31 cellular contexts compared by ENCODE assay signal in the genomic region with DNA sequence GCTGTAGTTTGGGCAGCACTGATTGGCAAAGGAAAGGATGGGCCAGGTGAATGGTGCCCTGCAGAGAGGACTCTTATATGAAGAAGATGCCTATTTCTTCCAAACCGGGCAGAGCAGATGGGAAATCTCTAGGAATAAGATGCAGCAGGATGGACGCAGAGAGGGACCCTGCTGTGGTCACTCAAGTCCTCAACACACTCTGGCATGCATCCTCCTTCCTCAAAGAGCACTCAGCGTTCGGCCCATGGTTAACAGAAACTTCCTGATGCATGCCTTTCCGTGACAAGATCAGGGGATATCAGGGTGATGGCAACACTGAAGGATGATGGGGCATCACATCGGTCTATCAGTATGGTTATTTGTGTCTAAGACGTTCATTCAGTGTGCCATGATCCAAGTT.
"Had no signal": no experiment of that assay in that cellular context is flagged by ENCODE, and none has a peak within 500 bp of the region (broad histone marks: within the 10 kb centered on the region; RNA-seq: fewer than 3 reads in every experiment).

No MANE protein-coding gene starts in this region.

- H3K4me1 Mint-ChIP-seq: activated CD4-positive, alpha-beta T cell treated with anti-CD3 and anti-CD28 coated beads for 36 hours; activated CD4-positive, alpha-beta T cell treated with anti-CD3 and anti-CD28 coated beads, Interleukin-2, amount 10 ng/mL, durations not matched to agents 24 days and 14 days; activated CD8-positive, alpha-beta memory T cell treated with anti-CD3 and anti-CD28 coated beads, Interleukin-2, amount 10 ng/mL, durations not matched to agents 7 days and 5 days; activated naive CD4-positive, alpha-beta T cell treated with anti-CD3 and anti-CD28 coated beads, Interleukin-2, amount 50 U/mL, for 24 hours; activated naive CD8-positive, alpha-beta T cell treated with anti-CD3 and anti-CD28 coated beads for 36 hours; activated naive CD8-positive, alpha-beta T cell treated with anti-CD3 and anti-CD28 coated beads, Interleukin-2, amount 50 U/mL, for 24 hours had no signal

- H3K27ac ChIP-seq: adrenal gland, body of pancreas, cardiac muscle cell, esophagus muscularis mucosa, foreskin keratinocyte, gastroesophageal sphincter had no signal

- ATAC-seq: activated CD4-positive, alpha-beta T cell treated with anti-CD3 and anti-CD28 coated beads for 36 hours; activated CD8-positive, alpha-beta memory T cell treated with anti-CD3 and anti-CD28 coated beads, Interleukin-2, amount 10 ng/mL, durations not matched to agents 7 days and 5 days; activated CD8-positive, alpha-beta T cell treated with anti-CD3 and anti-CD28 coated beads, Interleukin-2, amount 10 ng/mL, durations not matched to agents 7 days and 5 days; activated naive CD8-positive, alpha-beta T cell treated with anti-CD3 and anti-CD28 coated beads, Interleukin-2, amount 50 U/mL, for 24 hours; body of pancreas; foreskin keratinocyte; gastroesophageal sphincter had no signal

- H3K36me3 ChIP-seq: adrenal gland, cardiac muscle cell, esophagus muscularis mucosa, gastroesophageal sphincter had no signal

- H3K4me3 ChIP-seq: adrenal gland, body of pancreas, cardiac muscle cell, esophagus muscularis mucosa, gastroesophageal sphincter had no signal

- H3K27me3 ChIP-seq: adrenal gland, body of pancreas, cardiac muscle cell, esophagus muscularis mucosa, foreskin keratinocyte, gastroesophageal sphincter had no signal

- H3K9me3 Mint-ChIP-seq: activated CD4-positive, alpha-beta memory T cell treated with anti-CD3 and anti-CD28 coated beads for 36 hours; activated CD4-positive, alpha-beta T cell treated with anti-CD3 and anti-CD28 coated beads, Interleukin-2, amount 10 ng/mL, durations not matched to agents 24 days and 14 days; activated naive CD4-positive, alpha-beta T cell treated with anti-CD3 and anti-CD28 coated beads for 36 hours; activated naive CD4-positive, alpha-beta T cell treated with anti-CD3 and anti-CD28 coated beads, Interleukin-2, amount 50 U/mL, for 24 hours; activated naive CD8-positive, alpha-beta T cell treated with anti-CD3 and anti-CD28 coated beads for 36 hours; activated naive CD8-positive, alpha-beta T cell treated with anti-CD3 and anti-CD28 coated beads, Interleukin-2, amount 50 U/mL, for 24 hours; activated T-helper 1 cell treated with anti-CD3 and anti-CD28 coated beads, Interleukin-12 subunit alpha, Interleukin-12 subunit beta, Interleukin-2, Interleukin-4 antibody, amounts not matched to agents 30 ng/mL and 10 ng/mL and 1 ng/mL, durations not matched to agents 14 hours and 24 hours and 36 hours; activated T-helper 2 cell treated with anti-CD3 and anti-CD28 coated beads, Interferon-gamma antibody, Interleukin-2, Interleukin-4, amounts not matched to agents 10 μg/mL and 5 μg/mL and 100 μg/mL, durations not matched to agents 14 hours and 24 hours and 36 hours had no signal

- H3K4me1 ChIP-seq: adrenal gland, body of pancreas, foreskin keratinocyte had no signal

- H3K4me3 Mint-ChIP-seq: activated CD4-positive, alpha-beta memory T cell treated with anti-CD3 and anti-CD28 coated beads for 36 hours; activated CD4-positive, alpha-beta T cell treated with anti-CD3 and anti-CD28 coated beads for 36 hours; activated CD4-positive, alpha-beta T cell treated with anti-CD3 and anti-CD28 coated beads, Interleukin-2, amount 10 ng/mL, durations not matched to agents 24 days and 14 days; activated CD8-positive, alpha-beta memory T cell treated with anti-CD3 and anti-CD28 coated beads, Interleukin-2, amount 10 ng/mL, durations not matched to agents 7 days and 5 days; activated CD8-positive, alpha-beta T cell treated with anti-CD3 and anti-CD28 coated beads, Interleukin-2, amount 10 ng/mL, durations not matched to agents 7 days and 5 days; activated naive CD4-positive, alpha-beta T cell treated with anti-CD3 and anti-CD28 coated beads for 36 hours; activated naive CD4-positive, alpha-beta T cell treated with anti-CD3 and anti-CD28 coated beads, Interleukin-2, amount 50 U/mL, for 24 hours; activated naive CD8-positive, alpha-beta T cell treated with anti-CD3 and anti-CD28 coated beads for 36 hours; activated naive CD8-positive, alpha-beta T cell treated with anti-CD3 and anti-CD28 coated beads, Interleukin-2, amount 50 U/mL, for 24 hours; activated T-helper 1 cell treated with anti-CD3 and anti-CD28 coated beads, Interleukin-12 subunit alpha, Interleukin-12 subunit beta, Interleukin-2, Interleukin-4 antibody, amounts not matched to agents 30 ng/mL and 10 ng/mL and 1 ng/mL, durations not matched to agents 14 hours and 24 hours and 36 hours had no signal

- H3K9me3 ChIP-seq: adrenal gland, body of pancreas, esophagus muscularis mucosa, gastroesophageal sphincter had no signal

- H3K27ac Mint-ChIP-seq: activated CD4-positive, alpha-beta memory T cell treated with anti-CD3 and anti-CD28 coated beads for 36 hours; activated CD4-positive, alpha-beta T cell treated with anti-CD3 and anti-CD28 coated beads for 36 hours; activated CD4-positive, alpha-beta T cell treated with anti-CD3 and anti-CD28 coated beads, Interleukin-2, amount 10 ng/mL, durations not matched to agents 24 days and 14 days; activated CD8-positive, alpha-beta memory T cell treated with anti-CD3 and anti-CD28 coated beads, Interleukin-2, amount 10 ng/mL, durations not matched to agents 7 days and 5 days; activated CD8-positive, alpha-beta T cell treated with anti-CD3 and anti-CD28 coated beads, Interleukin-2, amount 10 ng/mL, durations not matched to agents 7 days and 5 days; activated naive CD4-positive, alpha-beta T cell treated with anti-CD3 and anti-CD28 coated beads for 36 hours; activated naive CD4-positive, alpha-beta T cell treated with anti-CD3 and anti-CD28 coated beads, Interleukin-2, amount 50 U/mL, for 24 hours; activated naive CD8-positive, alpha-beta T cell treated with anti-CD3 and anti-CD28 coated beads for 36 hours; activated naive CD8-positive, alpha-beta T cell treated with anti-CD3 and anti-CD28 coated beads, Interleukin-2, amount 50 U/mL, for 24 hours; activated T-helper 1 cell treated with anti-CD3 and anti-CD28 coated beads, Interleukin-12 subunit alpha, Interleukin-12 subunit beta, Interleukin-2, Interleukin-4 antibody, amounts not matched to agents 30 ng/mL and 10 ng/mL and 1 ng/mL, durations not matched to agents 14 hours and 24 hours and 36 hours; activated T-helper 2 cell treated with anti-CD3 and anti-CD28 coated beads, Interferon-gamma antibody, Interleukin-2, Interleukin-4, amounts not matched to agents 10 μg/mL and 5 μg/mL and 100 μg/mL, durations not matched to agents 14 hours and 24 hours and 36 hours had no signal

- DNase-seq: activated CD4-positive, alpha-beta memory T cell treated with anti-CD3 and anti-CD28 coated beads for 36 hours; activated CD4-positive, alpha-beta T cell treated with anti-CD3 and anti-CD28 coated beads for 36 hours; activated CD4-positive, alpha-beta T cell treated with anti-CD3 and anti-CD28 coated beads, Interleukin-2, amount 10 ng/mL, durations not matched to agents 24 days and 14 days; activated CD4-positive, CD25-positive, alpha-beta regulatory T cell; activated CD4-positive, CD25-positive, alpha-beta regulatory T cell treated with anti-CD3 and anti-CD28 coated beads, Interleukin-2, amount 50 U/mL, for 72 hours; activated CD8-positive, alpha-beta memory T cell treated with anti-CD3 and anti-CD28 coated beads, Interleukin-2, amount 10 ng/mL, durations not matched to agents 7 days and 5 days; activated CD8-positive, alpha-beta memory T cell treated with anti-CD3 and anti-CD28 coated beads, Interleukin-2, amount 50 U/mL, for 4 hours; activated CD8-positive, alpha-beta T cell treated with anti-CD3 and anti-CD28 coated beads, Interleukin-2, amount 10 ng/mL, durations not matched to agents 7 days and 5 days; activated effector memory CD4-positive, alpha-beta T cell treated with anti-CD3 and anti-CD28 coated beads, Interleukin-2, amount 50 U/mL, for 16 hours; activated naive CD4-positive, alpha-beta T cell treated with anti-CD3 and anti-CD28 coated beads for 36 hours; activated naive CD8-positive, alpha-beta T cell treated with anti-CD3 and anti-CD28 coated beads for 36 hours; activated naive CD8-positive, alpha-beta T cell treated with anti-CD3 and anti-CD28 coated beads, Interleukin-2, amount 50 U/mL, for 24 hours; activated T-cell treated with anti-CD3 and anti-CD28 coated beads, Interleukin-2, amount 50 U/mL, for 1 hour; activated T-cell treated with anti-CD3 and anti-CD28 coated beads, Interleukin-2, amount 50 U/mL, for 48 hours; adrenal gland; amygdala; aorta; body of pancreas; central memory CD4-positive, alpha-beta T cell; cortex of kidney; dermis blood vessel endothelial cell; effector CD8-positive, alpha-beta T cell; erythroblast; foreskin keratinocyte; T-helper 2 cell had no signal

- H3K36me3 Mint-ChIP-seq: activated CD4-positive, alpha-beta memory T cell treated with anti-CD3 and anti-CD28 coated beads for 36 hours; activated CD8-positive, alpha-beta memory T cell treated with anti-CD3 and anti-CD28 coated beads, Interleukin-2, amount 10 ng/mL, durations not matched to agents 7 days and 5 days; activated naive CD4-positive, alpha-beta T cell treated with anti-CD3 and anti-CD28 coated beads, Interleukin-2, amount 50 U/mL, for 24 hours; activated naive CD8-positive, alpha-beta T cell treated with anti-CD3 and anti-CD28 coated beads for 36 hours had no signal
